In the genomic region with DNA sequence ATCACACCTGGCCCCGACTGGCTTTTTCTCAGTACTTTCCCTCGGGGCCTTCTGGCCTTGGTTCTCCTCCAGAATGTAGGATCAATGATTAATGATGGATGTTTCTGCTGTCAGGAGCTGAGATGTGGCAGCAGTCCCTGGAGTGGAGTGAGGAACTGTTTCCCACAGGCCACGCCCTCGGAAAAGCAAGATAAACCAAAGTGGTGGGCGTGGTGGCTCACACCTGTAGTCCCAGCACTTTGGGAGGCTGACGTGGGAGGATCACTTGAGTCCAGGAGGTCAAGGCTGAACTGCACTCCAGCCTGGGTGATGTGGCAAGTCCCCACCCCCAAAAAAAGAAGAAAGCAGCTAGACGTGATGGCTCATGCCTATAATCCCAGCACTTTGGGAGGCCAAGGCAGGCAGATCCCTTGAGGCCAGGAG, we compare ENCODE assay signal across 19 cellular contexts. TPM values are rescaled to one million over a fixed set of nuclear protein-coding genes. Genes with fewer than 3 reads are reported as not detected.
"Had no signal": no experiment of that assay in that cellular context is flagged by ENCODE, and none has a peak within 500 bp of the region (broad histone marks: within the 10 kb centered on the region; RNA-seq: fewer than 3 reads in every experiment).

No MANE protein-coding gene starts in this region.

- H3K4me3 ChIP-seq: gastroesophageal sphincter, heart right ventricle, lower lobe of right lung, tibial nerve, vagina had no signal

- ATAC-seq: gastroesophageal sphincter; heart right ventricle; natural killer cell treated with Interleukin-12 subunit alpha and Interleukin-12 subunit beta and Interleukin-15 and Interleukin-18, amount 100 ng/mL, for 72 hours had no signal

- H3K4me1 ChIP-seq: gastroesophageal sphincter, heart right ventricle, lower lobe of right lung, tibial nerve, vagina had no signal

- DNase-seq: activated CD4-positive, alpha-beta T cell treated with anti-CD3 and anti-CD28 coated beads, Interleukin-2, amount 50 U/mL, for 4 hours; anterior cingulate cortex; brain microvascular endothelial cell; cortex of kidney; heart right ventricle; immature natural killer cell; kidney glomerular epithelial cell; lower lobe of right lung; posterior cingulate gyrus; retina; stimulated activated CD4-positive, alpha-beta T cell treated with anti-CD3 and anti-CD28 coated beads, Interleukin-2, amount 100 ng/mL, for 24 hours; stimulated activated naive CD4-positive, alpha-beta T cell treated with Interleukin-2 at 50 U/mL for 16 hours; substantia nigra; T-helper 2 cell had no signal

- H3K27me3 ChIP-seq: brain microvascular endothelial cell, tibial nerve, vagina had no signal

- H3K36me3 ChIP-seq: brain microvascular endothelial cell, gastroesophageal sphincter, heart right ventricle, lower lobe of right lung, tibial nerve, vagina had no signal

- FAIRE-seq: TTC549 had no signal

- H3K27ac ChIP-seq: brain microvascular endothelial cell, gastroesophageal sphincter, heart right ventricle, lower lobe of right lung, tibial nerve, vagina had no signal

- H3K9me3 ChIP-seq: vagina had no signal

RNA-seq across cellular contexts. Expression of gene ANGPTL6, which starts 23.4 kb away (rescaled TPM):
- total RNA-seq: gastroesophageal sphincter, vagina had no signal
